8 cellular contexts compared by ENCODE assay signal in the genomic region with DNA sequence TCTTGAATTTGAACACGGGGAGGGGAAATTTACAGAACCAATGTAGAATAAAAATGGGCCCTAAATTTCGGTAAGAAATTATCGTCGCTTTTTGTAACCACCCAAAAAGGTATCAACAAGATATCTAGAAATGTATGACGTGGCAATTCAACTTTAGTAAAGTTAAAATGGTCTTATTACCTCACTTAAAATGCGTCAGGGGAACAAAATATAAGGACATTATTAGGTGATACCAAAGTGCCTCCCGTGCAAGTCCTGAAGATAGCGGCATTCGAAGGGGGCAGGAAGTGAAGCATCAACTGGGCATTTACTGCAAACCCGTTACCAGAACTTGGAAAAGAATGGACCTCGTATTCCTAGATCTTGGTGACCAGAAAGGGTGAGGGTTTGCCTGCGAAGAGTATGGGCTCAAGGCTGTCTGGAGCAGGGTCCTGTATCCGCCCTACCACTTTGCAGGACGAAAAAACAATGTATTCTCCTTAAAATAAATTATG. TPM values are rescaled to one million over a fixed set of nuclear protein-coding genes. Genes with fewer than 3 reads are reported as not detected.
DNase-seq lines count a peak whose midpoint lies in the region; ATAC-seq and TF ChIP-seq lines count a peak whose summit lies in the region.

No MANE protein-coding gene starts in this region.

- peaks cover 41% of the 10 kb centered on the region for H3K36me3 ChIP-seq in HUES6 (ENCODE audit: control insufficient read depth, insufficient read depth, low read length)
- no peaks in the 10 kb centered on the region for H3K36me3 ChIP-seq in brain microvascular endothelial cell (replicated peaks)

- peaks cover 42% of the 10 kb centered on the region for H3K4me1 ChIP-seq in HUES6 (ENCODE audit: control insufficient read depth, insufficient read depth, low read length)
- peaks cover 25% of the 10 kb centered on the region for H3K4me1 ChIP-seq in mononuclear cell (ENCODE audit: insufficient read depth, low read length)

- H3K27me3 ChIP-seq in HUES6 (ENCODE audit: control insufficient read depth, insufficient read depth, low read length) (no peaks in the 10 kb centered on the region), brain microvascular endothelial cell (replicated peaks) (no peaks in the 10 kb centered on the region), mononuclear cell (ENCODE audit: insufficient read depth, low read length) (no peaks in the 10 kb centered on the region)

- H3K9me3 ChIP-seq in HUES6 (ENCODE audit: control insufficient read depth, insufficient read depth, low read depth, low read length) (no peaks in the 10 kb centered on the region), mononuclear cell (ENCODE audit: low read depth, low read length) (no peaks in the 10 kb centered on the region)

- peak overlapping the region; percentile 72 for H3K4me3 ChIP-seq in AG09309 (ENCODE audit: control insufficient read depth, low read depth, low read length)
- H3K4me3 ChIP-seq in HUES6 (ENCODE audit: low read depth, low read length): peak overlapping the region; percentile 84
- H3K4me3 ChIP-seq in brain microvascular endothelial cell (ENCODE audit: low read depth, low read length): peak overlapping the region; percentile 61
- peak overlapping the region; percentile 63 for H3K4me3 ChIP-seq in mononuclear cell (ENCODE audit: low read length)

- H3K27ac ChIP-seq in HUES6 (ENCODE audit: low read depth, low read length): peak overlapping the region; percentile 54; the same call in 1 of the 2 replicates
- H3K27ac ChIP-seq in brain microvascular endothelial cell: no peak overlapping the region

- no peak for TF ChIP-seq CTCF in AG09309 (IDR thresholded peaks at IDR 0.05; ENCODE audit: control insufficient read depth, insufficient read depth, low read depth, low read length, missing control alignments)
- TF ChIP-seq CTCF in brain microvascular endothelial cell (IDR thresholded peaks at IDR 0.05; ENCODE audit: low read depth, low read length, missing control alignments): no peak

- in situ Hi-C loops in brain microvascular endothelial cell (cut with HindIII; ENCODE audit: low pct_ligation_motif_present, low sequenced_read_pairs): no loop called here

- no peak for DNase-seq in AG09309 (ENCODE audit: low read depth)
- DNase-seq in brain microvascular endothelial cell: no peak
- DNase-seq in activated gamma-delta T cell treated with Interleukin-2 at 50 U/mL for 16 hours: no peak
- DNase-seq in NCI-H2227 treated with DMSO at 0.1 percent for 48 hours (lab: John Stamatoyannopoulos, UW): no peak

- ATAC-seq in HG03108 (IDR thresholded peaks at IDR 0.05; ENCODE audit: unreplicated experiment) (no peak), GM21515 (IDR thresholded peaks at IDR 0.05; ENCODE audit: unreplicated experiment) (no peak)

- H3K9ac ChIP-seq in HUES6 (ENCODE audit: low read length): peak overlapping the region; percentile 68

RNA-seq across cellular contexts. Expression of a gene that starts 1.0 kb away (rescaled TPM):
- 170 TPM for total RNA-seq in mononuclear cell
